1 cellular context compared by ENCODE assay signal in genomic region chr5:15621094-15621493, GRCh38.
TF ChIP-seq lines count a peak whose summit lies in the region.

No MANE protein-coding gene starts in this region.

TF ChIP-seq in SK-N-SH, 30 proteins besides CTCF, POLR2A, EP300 and RAD21 (continued from another document):
- peak; percentile 69; the same call in 1 of the 2 replicates for TF ChIP-seq POLR2AphosphoS5 (IDR thresholded peaks at IDR 0.05; ENCODE audit: low read depth, low read length)
- TF ChIP-seq USF2 (IDR thresholded peaks at IDR 0.05; ENCODE audit: borderline replicate concordance, low read depth, low read length), result no peak
- no peak for TF ChIP-seq RCOR1 (IDR thresholded peaks at IDR 0.05; ENCODE audit: low read length)
- no peak for TF ChIP-seq NRF1 (IDR thresholded peaks at IDR 0.05; ENCODE audit: low read depth, low read length)
- TF ChIP-seq TEAD4 (IDR thresholded peaks at IDR 0.05; ENCODE audit: borderline replicate concordance, insufficient read depth), result peak; percentile 68; the same call in 1 of the 2 replicates
- TF ChIP-seq TCF12 (IDR thresholded peaks at IDR 0.05), result peak; percentile 93
- TF ChIP-seq FOXJ3 (CRISPR knock-in tag; IDR thresholded peaks at IDR 0.05), result no peak
- peak; percentile 94 for TF ChIP-seq PBX3 (IDR thresholded peaks at IDR 0.05)
- TF ChIP-seq RXRA (IDR thresholded peaks at IDR 0.05; ENCODE audit: borderline replicate concordance, low read depth), result no peak
- no peak for TF ChIP-seq GATA2 (CRISPR knock-in tag; IDR thresholded peaks at IDR 0.05)
- peak; percentile 24; the same call in 1 of the 2 replicates for TF ChIP-seq FOSL2 (IDR thresholded peaks at IDR 0.05; ENCODE audit: borderline replicate concordance, low read depth)
- TF ChIP-seq NFIC (IDR thresholded peaks at IDR 0.05; ENCODE audit: borderline replicate concordance), result peak; percentile 77; the same call in 1 of the 2 replicates
- TF ChIP-seq SIN3A (IDR thresholded peaks at IDR 0.05; ENCODE audit: borderline replicate concordance, low read depth, low read length), result 0 out of 2 replicates have a peak, but pooled peaks have one; percentile 48
- peak; percentile 30; the same call in 1 of the 2 replicates for TF ChIP-seq FOXM1 (IDR thresholded peaks at IDR 0.05; ENCODE audit: low read depth)
- no peak for TF ChIP-seq REST (IDR thresholded peaks at IDR 0.05; ENCODE audit: low read depth, low read length)
- peak; percentile 23; the same call in 1 of the 2 replicates for TF ChIP-seq GABPA (IDR thresholded peaks at IDR 0.05; ENCODE audit: low read depth)
TF ChIP-seq in SK-N-SH: peak in this region for 12.
